Comparison of ENCODE assay signal across 8 cellular contexts in the genomic region with DNA sequence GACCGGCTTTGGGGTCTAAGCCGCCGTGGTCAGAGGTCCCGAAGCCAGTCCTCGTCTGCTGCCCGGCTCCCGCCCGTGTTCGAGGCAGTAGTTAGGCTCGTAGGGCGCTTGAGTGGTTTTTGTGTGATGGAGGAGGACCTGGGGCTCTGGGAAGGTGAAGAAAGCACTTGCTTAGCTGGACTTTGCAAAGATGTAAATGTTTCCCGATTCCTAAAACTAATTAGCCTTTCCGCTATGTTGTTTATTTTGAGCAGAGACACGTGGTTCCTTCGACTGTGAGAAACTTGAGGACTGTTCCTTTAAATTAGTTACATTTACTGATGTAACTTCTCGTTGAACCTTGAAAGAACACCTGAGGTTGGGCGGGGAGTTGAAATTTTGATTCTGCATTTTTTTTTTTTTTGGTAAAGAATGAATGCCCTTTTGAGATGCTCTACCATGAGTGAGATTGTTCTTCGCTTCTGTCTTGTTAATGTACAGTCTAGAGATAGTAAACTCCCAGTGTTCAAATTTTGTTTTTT. TPM values are rescaled to one million over a fixed set of nuclear protein-coding genes. Genes with fewer than 3 reads are reported as not detected.
A peak's percentile ranks its signal among the peaks of the same experiment; 100 is the strongest.
DNase-seq lines count a peak whose midpoint lies in the region; ATAC-seq and TF ChIP-seq lines count a peak whose summit lies in the region.

No MANE protein-coding gene starts in this region.

- H3K4me3 ChIP-seq in AG04449 (ENCODE audit: low read depth, low read length) (peak overlapping the region; percentile 90), esophagus squamous epithelium (peak overlapping the region; percentile 66 to 95 (median 82)), osteoblast (ENCODE audit: insufficient read depth, low read length) (peak overlapping the region; percentile 96)

- no peak for TF ChIP-seq POLR2A in esophagus squamous epithelium (IDR thresholded peaks at IDR 0.05)

- H3K79me2 ChIP-seq in osteoblast (ENCODE audit: insufficient read depth, low read length): peaks cover 59% of the 10 kb centered on the region

- peak overlapping the region; percentile 99 for H3K4me2 ChIP-seq in osteoblast (ENCODE audit: insufficient read depth, low read length)

- 1% methylated on average over 10 to 18 of the region's 18 CpGs for WGBS in esophagus squamous epithelium, 2 donors

- ATAC-seq in GM18861 (IDR thresholded peaks at IDR 0.05; ENCODE audit: unreplicated experiment) (peak; percentile 9), HG03439 (IDR thresholded peaks at IDR 0.05; ENCODE audit: unreplicated experiment) (peak; percentile 9)

- peaks cover 47% of the 10 kb centered on the region for H3K4me1 Mint-ChIP-seq in T-helper 1 cell treated with Interleukin-12 subunit alpha and Interleukin-12 subunit beta and Interleukin-4 antibody, amounts not matched to agents 30 μg/mL and 1 μg/mL, for 36 hours (ENCODE audit: low read depth)

- no peak for DNase-seq in AG04449 (ENCODE audit: low read depth, low spot score)
- DNase-seq in esophagus squamous epithelium (lab: John Stamatoyannopoulos, UW): no peak
- DNase-seq in osteoblast (ENCODE audit: insufficient read length, low spot score, missing footprints): no peak
- no peak for DNase-seq in SKM-1 treated with dmso at 0.1 percent for 144 hours (lab: John Stamatoyannopoulos, UW; ENCODE audit: unreplicated experiment)
- DNase-seq in NCI-H1436 treated with DMSO at 0.1 percent for 48 hours (lab: John Stamatoyannopoulos, UW): no peak

- H3K4me3 Mint-ChIP-seq in T-helper 1 cell treated with Interleukin-12 subunit alpha and Interleukin-12 subunit beta and Interleukin-4 antibody, amounts not matched to agents 30 μg/mL and 1 μg/mL, for 36 hours: peak overlapping the region; percentile 81

- H3K9me3 ChIP-seq in esophagus squamous epithelium: no peaks in the 10 kb centered on the region
- no peaks in the 10 kb centered on the region for H3K9me3 ChIP-seq in osteoblast (ENCODE audit: low read depth, low read length)

- TF ChIP-seq CTCF in AG04449 (IDR thresholded peaks at IDR 0.05; ENCODE audit: insufficient read depth, low read length, missing control alignments) (no peak), esophagus squamous epithelium (IDR thresholded peaks at IDR 0.05) (no peak), osteoblast (IDR thresholded peaks at IDR 0.05; ENCODE audit: extremely low read depth, low read depth, low read length) (no peak)

- H4K20me1 ChIP-seq in osteoblast (ENCODE audit: insufficient read depth, low read length): peaks cover 23% of the 10 kb centered on the region

- H3K4me1 ChIP-seq in esophagus squamous epithelium: peaks cover 4 to 50% (median 20%) of the 10 kb centered on the region in 3 donors
- H3K4me1 ChIP-seq in osteoblast (ENCODE audit: insufficient read depth, low read length): peaks cover 24% of the 10 kb centered on the region

- H3K27me3 Mint-ChIP-seq in T-helper 1 cell treated with Interleukin-12 subunit alpha and Interleukin-12 subunit beta and Interleukin-4 antibody, amounts not matched to agents 30 μg/mL and 1 μg/mL, for 36 hours (ENCODE audit: low read depth): no peaks in the 10 kb centered on the region

- CTCF ChIA-PET in AG04449 (lab: Yijun Ruan, JAX): no interaction called here

- intact Hi-C loops in esophagus squamous epithelium (cut with DNase I): loop anchor here (5.0 kb wide), 2 partner anchors 95 to 165 kb away; partner anchors contain the start of genes FBXO33 and TRAPPC6B

- peak overlapping the region; percentile 94 for H3K27ac Mint-ChIP-seq in T-helper 1 cell treated with Interleukin-12 subunit alpha and Interleukin-12 subunit beta and Interleukin-4 antibody, amounts not matched to agents 30 μg/mL and 1 μg/mL, for 36 hours

- peaks cover 18% of the 10 kb centered on the region for H3K9me3 Mint-ChIP-seq in T-helper 1 cell treated with Interleukin-12 subunit alpha and Interleukin-12 subunit beta and Interleukin-4 antibody, amounts not matched to agents 30 μg/mL and 1 μg/mL, for 36 hours

- H2AFZ ChIP-seq in osteoblast (ENCODE audit: low read length): peak overlapping the region; percentile 99

- H3K27ac ChIP-seq in esophagus squamous epithelium (peak overlapping the region; percentile 93 to 99 (median 98)), osteoblast (ENCODE audit: low read depth, low read length) (peak overlapping the region; percentile 97)

- peaks cover 24% of the 10 kb centered on the region for H3K36me3 Mint-ChIP-seq in T-helper 1 cell treated with Interleukin-12 subunit alpha and Interleukin-12 subunit beta and Interleukin-4 antibody, amounts not matched to agents 30 μg/mL and 1 μg/mL, for 36 hours (ENCODE audit: low read depth)

- no peaks in the 10 kb centered on the region for H3K27me3 ChIP-seq in esophagus squamous epithelium
- no peaks in the 10 kb centered on the region for H3K27me3 ChIP-seq in osteoblast (ENCODE audit: insufficient read depth, low read length)

- POLR2A ChIA-PET in AG04449 (lab: Yijun Ruan, JAX): interaction anchor here (0.6 to 3.2 kb wide), 6 partner anchors 13 to 159 kb away, joined by 3 to 15 read pairs (median 3); partner anchors contain the start of genes GEMIN2, PNN and TRAPPC6B

- H3K36me3 ChIP-seq in esophagus squamous epithelium (no peaks in the 10 kb centered on the region), osteoblast (ENCODE audit: insufficient read depth, low read length) (no peaks in the 10 kb centered on the region)

RNA-seq across cellular contexts. Expression of gene MIA2, which starts 33.9 kb away (rescaled TPM):
- total RNA-seq in esophagus squamous epithelium (10 to 100 TPM; 33.3 to 50.7 (median 38.7) TPM), osteoblast (25.0 and 25.3 TPM in 2 replicates)
